13 cellular contexts compared by ENCODE assay signal in the genomic region with DNA sequence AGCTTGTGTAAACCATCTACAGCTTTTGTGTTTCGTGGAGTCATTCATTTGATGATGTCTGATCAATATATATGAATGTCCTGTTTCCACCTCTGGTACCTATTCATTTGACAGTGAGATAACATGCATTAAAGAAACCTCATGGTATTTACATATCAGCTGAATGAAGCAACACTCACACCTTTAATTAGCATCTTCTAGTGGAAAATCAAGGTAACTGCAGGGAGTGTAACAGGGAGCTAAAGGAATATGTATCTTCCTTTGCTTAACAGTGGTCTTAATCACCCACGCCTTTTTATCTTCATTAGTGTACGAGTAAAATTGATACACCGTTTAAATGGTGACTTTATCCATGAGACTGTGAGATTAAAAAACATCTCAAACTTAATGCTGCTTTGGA. TPM values are rescaled to one million over a fixed set of nuclear protein-coding genes. Genes with fewer than 3 reads are reported as not detected.
A peak's percentile ranks its signal among the peaks of the same experiment; 100 is the strongest.
DNase-seq lines count a peak whose midpoint lies in the region; ATAC-seq, FAIRE-seq and TF ChIP-seq lines count a peak whose summit lies in the region.
"Had no signal": no experiment of that assay in that cellular context is flagged by ENCODE, and none has a peak within 500 bp of the region (broad histone marks: within the 10 kb centered on the region; RNA-seq: fewer than 3 reads in every experiment).

No MANE protein-coding gene starts in this region.

- no peak overlapping the region for H2AFZ ChIP-seq in keratinocyte (ENCODE audit: control insufficient read depth, low read length)

- dilution Hi-C loops in keratinocyte (cut with MboI; ENCODE audit: extremely low pct_ligation_motif_present, low sequenced_read_pairs), result no loop called here

- H3K9ac ChIP-seq in keratinocyte (ENCODE audit: control insufficient read depth, extremely low read depth, insufficient read depth, low read length), result no peak overlapping the region

- ATAC-seq in HG03175 (IDR thresholded peaks at IDR 0.05; ENCODE audit: unreplicated experiment), result peak; percentile 40
- no peak for ATAC-seq in aorta (ENCODE audit: low FRiP score)

- no peaks in the 10 kb centered on the region for H3K27me3 ChIP-seq in keratinocyte (ENCODE audit: control insufficient read depth, extremely low read depth, insufficient read depth, low read length)
- no peaks in the 10 kb centered on the region for H3K27me3 ChIP-seq in aorta (ENCODE audit: control insufficient read depth in 1 of 2, insufficient read depth in 2 of 2, low read length in 1 of 2)
- H3K27me3 ChIP-seq in prostate gland (replicated peaks; ENCODE audit: insufficient read depth), result no peaks in the 10 kb centered on the region
- H3K27me3 ChIP-seq: stomach had no signal

- H3K4me2 ChIP-seq in keratinocyte (ENCODE audit: control insufficient read depth, extremely low read depth, insufficient read depth, low read depth, low read length), result no peak overlapping the region

- H3K4me1 ChIP-seq in keratinocyte (ENCODE audit: control insufficient read depth, extremely low read depth, insufficient read depth, low read length), result no peaks in the 10 kb centered on the region
- H3K4me1 ChIP-seq in aorta (ENCODE audit: control insufficient read depth in 1 of 2, insufficient read depth in 2 of 2, low read length in 2 of 2), result no peaks in the 10 kb centered on the region
- no peaks in the 10 kb centered on the region for H3K4me1 ChIP-seq in prostate gland (replicated peaks)

- no peaks in the 10 kb centered on the region for H3K9me1 ChIP-seq in keratinocyte (ENCODE audit: control insufficient read depth, extremely low read depth, insufficient read depth, low read length)

- DNase-seq in GM12865 (ENCODE audit: low read depth), result no peak
- DNase-seq in keratinocyte (ENCODE audit: low read depth, low spot score), result no peak
- DNase-seq in GM03348 (ENCODE audit: low spot score), result no peak
- DNase-seq in aorta, result no peak
- no peak for DNase-seq in GM12892 (ENCODE audit: insufficient read length)
- no peak for DNase-seq in prostate gland (ENCODE audit: low spot score)
- DNase-seq: activated CD4-positive, alpha-beta T cell treated with anti-CD3 and anti-CD28 coated beads, Interleukin-2, amount 50 U/mL, for 1 hour; CD8-positive, alpha-beta memory T cell; NCI-H1417 treated with DMSO at 0.1 percent for 48 hours; Right ventricle myocardium superior; stomach had no signal

- no peaks in the 10 kb centered on the region for H3K36me3 ChIP-seq in keratinocyte (ENCODE audit: control insufficient read depth in 2 of 2, extremely low read depth in 1 of 2, insufficient read depth in 2 of 2, low read length in 2 of 2)
- no peaks in the 10 kb centered on the region for H3K36me3 ChIP-seq in aorta (ENCODE audit: control insufficient read depth in 1 of 2, insufficient read depth in 2 of 2, low read length in 1 of 2)
- no peaks in the 10 kb centered on the region for H3K36me3 ChIP-seq in prostate gland
- H3K36me3 ChIP-seq: stomach had no signal

- TF ChIP-seq POLR2A in GM12892 (IDR thresholded peaks at IDR 0.05; ENCODE audit: low read depth, low read length), result no peak
- TF ChIP-seq POLR2A in prostate gland (IDR thresholded peaks at IDR 0.05), result no peak

- intact Hi-C loops in aorta (cut with DNase I), result no loop called here
- intact Hi-C loops in prostate gland (cut with DNase I), result no loop called here

- peak; percentile 7 for TF ChIP-seq CTCF in GM12865 (IDR thresholded peaks at IDR 0.05; ENCODE audit: insufficient read depth, low read depth, low read length, missing control alignments)
- peak; percentile 51 for TF ChIP-seq CTCF in VCaP (conservative IDR thresholded peaks at IDR 0.05)
- peak in 2 of 3 experiments; percentile 31 to 45 for TF ChIP-seq CTCF in keratinocyte (optimal IDR thresholded peaks at IDR 0.05 in 1 of 3, IDR thresholded peaks at IDR 0.05 in 1 of 3, conservative IDR thresholded peaks at IDR 0.05 in 1 of 3; ENCODE audit: extremely low read depth in 1 of 3, insufficient read depth in 2 of 3, low read length in 3 of 3)
- peak in 1 of 4 experiments; percentile 9 for TF ChIP-seq CTCF in prostate gland (IDR thresholded peaks at IDR 0.05)

- H4K20me1 ChIP-seq in keratinocyte (ENCODE audit: control insufficient read depth, extremely low read depth, insufficient read depth, low read length), result no peaks in the 10 kb centered on the region

- H3K4me3 ChIP-seq in GM12865 (ENCODE audit: low read depth, low read length) (no peak overlapping the region), keratinocyte (ENCODE audit: control insufficient read depth in 2 of 3, extremely low read depth in 1 of 3, insufficient read depth in 2 of 3, low read depth in 1 of 3, low read length in 3 of 3) (no peak overlapping the region), aorta (ENCODE audit: low read length in 2 of 2) (no peak overlapping the region), prostate gland (no peak overlapping the region)
- H3K4me3 ChIP-seq: stomach had no signal

- H3K79me2 ChIP-seq in keratinocyte (ENCODE audit: control insufficient read depth, insufficient read depth, low read length), result no peaks in the 10 kb centered on the region

- FAIRE-seq in keratinocyte (lab: Jason Lieb, UNC) (peak; percentile 23), GM12892 (lab: Jason Lieb, UNC) (no peak)

- H3K9me3 ChIP-seq in keratinocyte (ENCODE audit: control insufficient read depth, low read depth, low read length) (no peaks in the 10 kb centered on the region), aorta (ENCODE audit: control insufficient read depth, low read length) (no peaks in the 10 kb centered on the region), prostate gland (no peaks in the 10 kb centered on the region)
- H3K9me3 ChIP-seq: stomach had no signal

- H3K27ac ChIP-seq in VCaP (no peak overlapping the region), keratinocyte (ENCODE audit: control insufficient read depth, insufficient read depth, low read length) (no peak overlapping the region), aorta (ENCODE audit: low read depth in 1 of 2, low read length in 2 of 2) (no peak overlapping the region), prostate gland (no peak overlapping the region)
- H3K27ac ChIP-seq: stomach had no signal

- 97 to 99% methylated on average over 4 of the region's 4 CpGs for WGBS in aorta, 2 donors
- WGBS in prostate gland, result 98% methylated on average over 4 of the region's 4 CpGs

RNA-seq across cellular contexts. Expression of gene SLC39A10, which starts 15.6 kb away (rescaled TPM):
- polyA plus RNA-seq in keratinocyte (14.6 to 19.4 TPM (median 14.9 TPM) in 3 replicates), aorta (1 to 10 TPM; 1.8 to 3.7 TPM)
- 9.3 TPM for polyA plus RNA-seq in keratinocyte (2011; ENCODE audit: low read depth)
- 2.9 and 6.6 TPM in 2 replicates for polyA plus RNA-seq in keratinocyte (2011; cell fraction: cytosol; rRNA removed)
- 31.2 and 33.4 TPM in 2 replicates for polyA plus RNA-seq in keratinocyte (2011; cell fraction: nucleus; rRNA removed)
- 6.8 and 13.7 TPM in 2 replicates for polyA plus RNA-seq in keratinocyte (2012; ENCODE audit: low replicate concordance)
- 13.8 to 67.8 TPM (median 36.9 TPM) in 3 replicates for polyA minus RNA-seq in keratinocyte
- 15.9 TPM for polyA minus RNA-seq in keratinocyte (2011; cell fraction: cytosol; rRNA and poly(A)+ RNA removed)
- 49.1 and 98.7 TPM in 2 replicates for polyA minus RNA-seq in keratinocyte (2011; cell fraction: nucleus; rRNA and poly(A)+ RNA removed)
- total RNA-seq in aorta (10 to 100 TPM; 24.2 to 28.4 TPM), prostate gland (10 to 100 TPM; 26.3 to 27.6 TPM)
- polyA plus RNA-seq in GM12892 (2012; ENCODE audit: missing spikeins), result 3.5 TPM
